ENCODE assay signal across 1 cellular context in genomic region chr4:3354455-3354811, GRCh38.
TF ChIP-seq lines count a peak whose summit lies in the region.

No MANE protein-coding gene starts in this region.

TF ChIP-seq in HepG2, 621 proteins besides CTCF, POLR2A, EP300 and RAD21 (continued from another document and continues in another):
- TF ChIP-seq SNAPC4 (CRISPR knock-in tag; IDR thresholded peaks at IDR 0.05) = no peak
- TF ChIP-seq, protein P1, sequence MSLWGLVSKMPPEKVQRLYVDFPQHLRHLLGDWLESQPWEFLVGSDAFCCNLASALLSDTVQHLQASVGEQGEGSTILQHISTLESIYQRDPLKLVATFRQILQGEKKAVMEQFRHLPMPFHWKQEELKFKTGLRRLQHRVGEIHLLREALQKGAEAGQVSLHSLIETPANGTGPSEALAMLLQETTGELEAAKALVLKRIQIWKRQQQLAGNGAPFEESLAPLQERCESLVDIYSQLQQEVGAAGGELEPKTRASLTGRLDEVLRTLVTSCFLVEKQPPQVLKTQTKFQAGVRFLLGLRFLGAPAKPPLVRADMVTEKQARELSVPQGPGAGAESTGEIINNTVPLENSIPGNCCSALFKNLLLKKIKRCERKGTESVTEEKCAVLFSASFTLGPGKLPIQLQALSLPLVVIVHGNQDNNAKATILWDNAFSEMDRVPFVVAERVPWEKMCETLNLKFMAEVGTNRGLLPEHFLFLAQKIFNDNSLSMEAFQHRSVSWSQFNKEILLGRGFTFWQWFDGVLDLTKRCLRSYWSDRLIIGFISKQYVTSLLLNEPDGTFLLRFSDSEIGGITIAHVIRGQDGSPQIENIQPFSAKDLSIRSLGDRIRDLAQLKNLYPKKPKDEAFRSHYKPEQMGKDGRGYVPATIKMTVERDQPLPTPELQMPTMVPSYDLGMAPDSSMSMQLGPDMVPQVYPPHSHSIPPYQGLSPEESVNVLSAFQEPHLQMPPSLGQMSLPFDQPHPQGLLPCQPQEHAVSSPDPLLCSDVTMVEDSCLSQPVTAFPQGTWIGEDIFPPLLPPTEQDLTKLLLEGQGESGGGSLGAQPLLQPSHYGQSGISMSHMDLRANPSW (CRISPR knock-in tag; IDR thresholded peaks at IDR 0.05; ENCODE audit: borderline replicate concordance) = 0 out of 2 replicates have a peak, but pooled peaks have one; percentile 91
- no peak for TF ChIP-seq REL (CRISPR knock-in tag; conservative IDR thresholded peaks at IDR 0.05)
- peak; percentile 63 for TF ChIP-seq ZNF317 (CRISPR knock-in tag; IDR thresholded peaks at IDR 0.05)
- TF ChIP-seq MEIS1 (CRISPR knock-in tag; IDR thresholded peaks at IDR 0.05; ENCODE audit: borderline replicate concordance) = no peak
- TF ChIP-seq ZFP82 (CRISPR knock-in tag; IDR thresholded peaks at IDR 0.05; ENCODE audit: borderline replicate concordance) = no peak
- peak; percentile 98 for TF ChIP-seq FOXO1 (CRISPR knock-in tag; IDR thresholded peaks at IDR 0.05)
- no peak for TF ChIP-seq ZNF777 (CRISPR knock-in tag; IDR thresholded peaks at IDR 0.05)
- TF ChIP-seq ZEB1 (IDR thresholded peaks at IDR 0.05; ENCODE audit: insufficient replicate concordance, low read depth) = peak; percentile 82
- TF ChIP-seq ZNF547 (CRISPR knock-in tag; IDR thresholded peaks at IDR 0.05) = no peak
- TF ChIP-seq ZNF776 (CRISPR knock-in tag; IDR thresholded peaks at IDR 0.05) = no peak
- TF ChIP-seq ZNF800 (CRISPR knock-in tag; IDR thresholded peaks at IDR 0.05) = peak; percentile 35; the same call in 1 of the 2 replicates
- TF ChIP-seq ZNF790 (CRISPR knock-in tag; IDR thresholded peaks at IDR 0.05; ENCODE audit: borderline replicate concordance) = no peak
- TF ChIP-seq E2F2 (CRISPR knock-in tag; IDR thresholded peaks at IDR 0.05; ENCODE audit: borderline replicate concordance) = no peak
- peak; percentile 100 for TF ChIP-seq DPF2 (CRISPR knock-in tag; IDR thresholded peaks at IDR 0.05; ENCODE audit: borderline replicate concordance, low read depth)
- no peak for TF ChIP-seq CERS6 (CRISPR knock-in tag; IDR thresholded peaks at IDR 0.05)
- TF ChIP-seq ZNF572 (CRISPR knock-in tag; IDR thresholded peaks at IDR 0.05) = no peak
- TF ChIP-seq, protein P2, sequence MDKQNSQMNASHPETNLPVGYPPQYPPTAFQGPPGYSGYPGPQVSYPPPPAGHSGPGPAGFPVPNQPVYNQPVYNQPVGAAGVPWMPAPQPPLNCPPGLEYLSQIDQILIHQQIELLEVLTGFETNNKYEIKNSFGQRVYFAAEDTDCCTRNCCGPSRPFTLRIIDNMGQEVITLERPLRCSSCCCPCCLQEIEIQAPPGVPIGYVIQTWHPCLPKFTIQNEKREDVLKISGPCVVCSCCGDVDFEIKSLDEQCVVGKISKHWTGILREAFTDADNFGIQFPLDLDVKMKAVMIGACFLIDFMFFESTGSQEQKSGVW (CRISPR knock-in tag; IDR thresholded peaks at IDR 0.05; ENCODE audit: borderline replicate concordance) = no peak
- 0 out of 2 replicates have a peak, but pooled peaks have one; percentile 44 for TF ChIP-seq HOXA5 (CRISPR knock-in tag; IDR thresholded peaks at IDR 0.05)
- no peak for TF ChIP-seq ZNF549 (CRISPR knock-in tag; IDR thresholded peaks at IDR 0.05)
- no peak for TF ChIP-seq ZNF781 (CRISPR knock-in tag; IDR thresholded peaks at IDR 0.05; ENCODE audit: borderline replicate concordance, not compliant biosample characterization)
- TF ChIP-seq SCMH1 (CRISPR knock-in tag; IDR thresholded peaks at IDR 0.05; ENCODE audit: borderline replicate concordance) = no peak
- TF ChIP-seq ZNF124 (CRISPR knock-in tag; IDR thresholded peaks at IDR 0.05) = peak; percentile 88
- TF ChIP-seq ZNF331 (CRISPR knock-in tag; IDR thresholded peaks at IDR 0.05) = peak; percentile 98
- no peak for TF ChIP-seq ZNF3 (CRISPR knock-in tag; IDR thresholded peaks at IDR 0.05)
- no peak for TF ChIP-seq ZBTB42 (CRISPR knock-in tag; IDR thresholded peaks at IDR 0.05)
- TF ChIP-seq ZNF709 (CRISPR knock-in tag; IDR thresholded peaks at IDR 0.05) = no peak
- TF ChIP-seq MIXL1 (CRISPR knock-in tag; IDR thresholded peaks at IDR 0.05) = peak; percentile 93
- TF ChIP-seq HDAC6 (IDR thresholded peaks at IDR 0.05; ENCODE audit: low read depth, low read length) = no peak
- no peak for TF ChIP-seq FOXC1 (CRISPR knock-in tag; IDR thresholded peaks at IDR 0.05; ENCODE audit: borderline replicate concordance)
- TF ChIP-seq ZNF773 (CRISPR knock-in tag; IDR thresholded peaks at IDR 0.05; ENCODE audit: borderline replicate concordance) = no peak
- TF ChIP-seq KDM1A (CRISPR knock-in tag; IDR thresholded peaks at IDR 0.05) = 0 out of 2 replicates have a peak, but pooled peaks have one; percentile 65
- TF ChIP-seq ZBTB10 (CRISPR knock-in tag; IDR thresholded peaks at IDR 0.05; ENCODE audit: borderline replicate concordance) = no peak
- TF ChIP-seq FOXM1 (CRISPR knock-in tag; IDR thresholded peaks at IDR 0.05) = no peak
- TF ChIP-seq, protein P3, sequence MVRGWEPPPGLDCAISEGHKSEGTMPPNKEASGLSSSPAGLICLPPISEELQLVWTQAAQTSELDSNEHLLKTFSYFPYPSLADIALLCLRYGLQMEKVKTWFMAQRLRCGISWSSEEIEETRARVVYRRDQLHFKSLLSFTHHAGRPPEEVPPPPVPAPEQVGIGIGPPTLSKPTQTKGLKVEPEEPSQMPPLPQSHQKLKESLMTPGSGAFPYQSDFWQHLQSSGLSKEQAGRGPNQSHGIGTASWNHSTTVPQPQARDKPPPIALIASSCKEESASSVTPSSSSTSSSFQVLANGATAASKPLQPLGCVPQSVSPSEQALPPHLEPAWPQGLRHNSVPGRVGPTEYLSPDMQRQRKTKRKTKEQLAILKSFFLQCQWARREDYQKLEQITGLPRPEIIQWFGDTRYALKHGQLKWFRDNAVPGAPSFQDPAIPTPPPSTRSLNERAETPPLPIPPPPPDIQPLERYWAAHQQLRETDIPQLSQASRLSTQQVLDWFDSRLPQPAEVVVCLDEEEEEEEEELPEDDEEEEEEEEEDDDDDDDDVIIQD (CRISPR knock-in tag; IDR thresholded peaks at IDR 0.05; ENCODE audit: low read depth) = peak; percentile 79; the same call in 1 of the 2 replicates
- TF ChIP-seq KAT8 (CRISPR knock-in tag; IDR thresholded peaks at IDR 0.05) = peak; percentile 83
- TF ChIP-seq TCF12 (IDR thresholded peaks at IDR 0.05) = no peak
- TF ChIP-seq TCF12 (CRISPR knock-in tag; IDR thresholded peaks at IDR 0.05) = peak; percentile 61; the same call in 1 of the 2 replicates
- no peak for TF ChIP-seq PHF20 (CRISPR knock-in tag; IDR thresholded peaks at IDR 0.05)
- TF ChIP-seq, protein P4, sequence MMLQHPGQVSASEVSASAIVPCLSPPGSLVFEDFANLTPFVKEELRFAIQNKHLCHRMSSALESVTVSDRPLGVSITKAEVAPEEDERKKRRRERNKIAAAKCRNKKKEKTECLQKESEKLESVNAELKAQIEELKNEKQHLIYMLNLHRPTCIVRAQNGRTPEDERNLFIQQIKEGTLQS (CRISPR knock-in tag; IDR thresholded peaks at IDR 0.05) = peak; percentile 48; the same call in 1 of the 2 replicates
- peak; percentile 44; the same call in 1 of the 2 replicates for TF ChIP-seq ZNF652 (CRISPR knock-in tag; IDR thresholded peaks at IDR 0.05; ENCODE audit: borderline replicate concordance, low read depth)
- no peak for TF ChIP-seq SRY (CRISPR knock-in tag; IDR thresholded peaks at IDR 0.05)
- TF ChIP-seq ZNF263 (CRISPR knock-in tag; IDR thresholded peaks at IDR 0.05) = no peak
- TF ChIP-seq ZNF543 (CRISPR knock-in tag; IDR thresholded peaks at IDR 0.05) = no peak
- TF ChIP-seq, protein P5, sequence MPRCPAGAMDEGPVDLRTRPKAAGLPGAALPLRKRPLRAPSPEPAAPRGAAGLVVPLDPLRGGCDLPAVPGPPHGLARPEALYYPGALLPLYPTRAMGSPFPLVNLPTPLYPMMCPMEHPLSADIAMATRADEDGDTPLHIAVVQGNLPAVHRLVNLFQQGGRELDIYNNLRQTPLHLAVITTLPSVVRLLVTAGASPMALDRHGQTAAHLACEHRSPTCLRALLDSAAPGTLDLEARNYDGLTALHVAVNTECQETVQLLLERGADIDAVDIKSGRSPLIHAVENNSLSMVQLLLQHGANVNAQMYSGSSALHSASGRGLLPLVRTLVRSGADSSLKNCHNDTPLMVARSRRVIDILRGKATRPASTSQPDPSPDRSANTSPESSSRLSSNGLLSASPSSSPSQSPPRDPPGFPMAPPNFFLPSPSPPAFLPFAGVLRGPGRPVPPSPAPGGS (CRISPR knock-in tag; IDR thresholded peaks at IDR 0.05) = no peak
- TF ChIP-seq, protein P6, sequence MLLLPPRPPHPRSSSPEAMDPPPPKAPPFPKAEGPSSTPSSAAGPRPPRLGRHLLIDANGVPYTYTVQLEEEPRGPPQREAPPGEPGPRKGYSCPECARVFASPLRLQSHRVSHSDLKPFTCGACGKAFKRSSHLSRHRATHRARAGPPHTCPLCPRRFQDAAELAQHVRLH (CRISPR knock-in tag; IDR thresholded peaks at IDR 0.05; ENCODE audit: borderline replicate concordance, low read depth) = peak; percentile 91; the same call in 1 of the 2 replicates
- peak; percentile 78; the same call in 1 of the 2 replicates for TF ChIP-seq ZNF12 (CRISPR knock-in tag; IDR thresholded peaks at IDR 0.05)
